1 cellular context compared by ENCODE assay signal in genomic region chr17:81885869-81886548, GRCh38.
A peak's percentile ranks its signal among the peaks of the same experiment; 100 is the strongest.
TF ChIP-seq lines count a peak whose summit lies in the region.

No MANE protein-coding gene starts in this region.

TF ChIP-seq in A549, 52 proteins besides CTCF, POLR2A, EP300 and RAD21:
- TF ChIP-seq HOXB13 (CRISPR knock-in tag; IDR thresholded peaks at IDR 0.05; ENCODE audit: low read depth) = no peak
- 0 out of 2 replicates have a peak, but pooled peaks have one; percentile 2 for TF ChIP-seq TP53 (CRISPR knock-in tag; IDR thresholded peaks at IDR 0.05)
- TF ChIP-seq FOSL2 (IDR thresholded peaks at IDR 0.05) = no peak
- TF ChIP-seq FOSL2 (CRISPR knock-in tag; IDR thresholded peaks at IDR 0.05) = 0 out of 2 replicates have a peak, but pooled peaks have one; percentile 10
TF ChIP-seq in A549: peak in this region for 2.
